ENCODE assay signal across 1 cellular context in the genomic region with DNA sequence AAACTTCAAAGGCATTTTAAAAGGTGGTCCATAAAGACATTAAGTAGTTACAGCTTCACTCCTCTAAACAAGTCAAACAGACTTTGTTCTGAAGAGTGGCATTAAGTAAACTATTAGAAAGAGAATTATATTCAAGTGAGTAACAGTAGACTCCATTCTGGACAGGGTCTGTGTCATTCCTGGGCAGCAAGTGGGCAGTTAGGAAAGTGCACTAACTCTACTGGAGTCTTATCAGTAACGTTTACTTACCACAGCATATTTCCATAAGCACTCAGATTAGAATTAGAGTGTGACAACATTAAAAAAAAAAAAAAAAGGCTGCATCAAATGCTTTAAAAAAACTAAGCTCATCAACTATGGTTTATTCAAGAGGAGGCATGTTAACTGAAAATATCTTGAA.
TF ChIP-seq lines count a peak whose summit lies in the region.

No MANE protein-coding gene starts in this region.

TF ChIP-seq in GM23338, 12 proteins besides CTCF, POLR2A, EP300 and RAD21 (continued from another document):
- no peak for TF ChIP-seq EZH2phosphoT487 (IDR thresholded peaks at IDR 0.05; ENCODE audit: unreplicated experiment)
- no peak for TF ChIP-seq JUNB (IDR thresholded peaks at IDR 0.05; ENCODE audit: unreplicated experiment)
- no peak for TF ChIP-seq POLR2AphosphoS5 (IDR thresholded peaks at IDR 0.05; ENCODE audit: low read depth)
- TF ChIP-seq, protein P1, sequence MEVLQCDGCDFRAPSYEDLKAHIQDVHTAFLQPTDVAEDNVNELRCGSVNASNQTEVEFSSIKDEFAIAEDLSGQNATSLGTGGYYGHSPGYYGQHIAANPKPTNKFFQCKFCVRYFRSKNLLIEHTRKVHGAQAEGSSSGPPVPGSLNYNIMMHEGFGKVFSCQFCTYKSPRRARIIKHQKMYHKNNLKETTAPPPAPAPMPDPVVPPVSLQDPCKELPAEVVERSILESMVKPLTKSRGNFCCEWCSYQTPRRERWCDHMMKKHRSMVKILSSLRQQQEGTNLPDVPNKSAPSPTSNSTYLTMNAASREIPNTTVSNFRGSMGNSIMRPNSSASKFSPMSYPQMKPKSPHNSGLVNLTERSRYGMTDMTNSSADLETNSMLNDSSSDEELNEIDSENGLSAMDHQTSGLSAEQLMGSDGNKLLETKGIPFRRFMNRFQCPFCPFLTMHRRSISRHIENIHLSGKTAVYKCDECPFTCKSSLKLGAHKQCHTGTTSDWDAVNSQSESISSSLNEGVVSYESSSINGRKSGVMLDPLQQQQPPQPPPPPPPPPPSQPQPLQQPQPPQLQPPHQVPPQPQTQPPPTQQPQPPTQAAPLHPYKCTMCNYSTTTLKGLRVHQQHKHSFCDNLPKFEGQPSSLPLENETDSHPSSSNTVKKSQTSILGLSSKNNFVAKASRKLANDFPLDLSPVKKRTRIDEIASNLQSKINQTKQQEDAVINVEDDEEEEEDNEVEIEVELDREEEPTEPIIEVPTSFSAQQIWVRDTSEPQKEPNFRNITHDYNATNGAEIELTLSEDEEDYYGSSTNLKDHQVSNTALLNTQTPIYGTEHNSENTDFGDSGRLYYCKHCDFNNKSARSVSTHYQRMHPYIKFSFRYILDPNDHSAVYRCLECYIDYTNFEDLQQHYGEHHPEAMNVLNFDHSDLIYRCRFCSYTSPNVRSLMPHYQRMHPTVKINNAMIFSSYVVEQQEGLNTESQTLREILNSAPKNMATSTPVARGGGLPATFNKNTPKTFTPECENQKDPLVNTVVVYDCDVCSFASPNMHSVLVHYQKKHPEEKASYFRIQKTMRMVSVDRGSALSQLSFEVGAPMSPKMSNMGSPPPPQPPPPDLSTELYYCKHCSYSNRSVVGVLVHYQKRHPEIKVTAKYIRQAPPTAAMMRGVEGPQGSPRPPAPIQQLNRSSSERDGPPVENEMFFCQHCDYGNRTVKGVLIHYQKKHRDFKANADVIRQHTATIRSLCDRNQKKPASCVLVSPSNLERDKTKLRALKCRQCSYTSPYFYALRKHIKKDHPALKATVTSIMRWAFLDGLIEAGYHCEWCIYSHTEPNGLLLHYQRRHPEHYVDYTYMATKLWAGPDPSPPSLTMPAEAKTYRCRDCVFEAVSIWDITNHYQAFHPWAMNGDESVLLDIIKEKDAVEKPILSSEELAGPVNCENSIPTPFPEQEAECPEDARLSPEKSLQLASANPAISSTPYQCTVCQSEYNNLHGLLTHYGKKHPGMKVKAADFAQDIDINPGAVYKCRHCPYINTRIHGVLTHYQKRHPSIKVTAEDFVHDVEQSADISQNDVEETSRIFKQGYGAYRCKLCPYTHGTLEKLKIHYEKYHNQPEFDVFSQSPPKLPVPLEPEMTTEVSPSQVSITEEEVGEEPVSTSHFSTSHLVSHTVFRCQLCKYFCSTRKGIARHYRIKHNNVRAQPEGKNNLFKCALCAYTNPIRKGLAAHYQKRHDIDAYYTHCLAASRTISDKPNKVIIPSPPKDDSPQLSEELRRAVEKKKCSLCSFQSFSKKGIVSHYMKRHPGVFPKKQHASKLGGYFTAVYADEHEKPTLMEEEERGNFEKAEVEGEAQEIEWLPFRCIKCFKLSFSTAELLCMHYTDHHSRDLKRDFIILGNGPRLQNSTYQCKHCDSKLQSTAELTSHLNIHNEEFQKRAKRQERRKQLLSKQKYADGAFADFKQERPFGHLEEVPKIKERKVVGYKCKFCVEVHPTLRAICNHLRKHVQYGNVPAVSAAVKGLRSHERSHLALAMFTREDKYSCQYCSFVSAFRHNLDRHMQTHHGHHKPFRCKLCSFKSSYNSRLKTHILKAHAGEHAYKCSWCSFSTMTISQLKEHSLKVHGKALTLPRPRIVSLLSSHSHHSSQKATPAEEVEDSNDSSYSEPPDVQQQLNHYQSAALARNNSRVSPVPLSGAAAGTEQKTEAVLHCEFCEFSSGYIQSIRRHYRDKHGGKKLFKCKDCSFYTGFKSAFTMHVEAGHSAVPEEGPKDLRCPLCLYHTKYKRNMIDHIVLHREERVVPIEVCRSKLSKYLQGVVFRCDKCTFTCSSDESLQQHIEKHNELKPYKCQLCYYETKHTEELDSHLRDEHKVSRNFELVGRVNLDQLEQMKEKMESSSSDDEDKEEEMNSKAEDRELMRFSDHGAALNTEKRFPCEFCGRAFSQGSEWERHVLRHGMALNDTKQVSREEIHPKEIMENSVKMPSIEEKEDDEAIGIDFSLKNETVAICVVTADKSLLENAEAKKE (CRISPR knock-in tag; IDR thresholded peaks at IDR 0.05) = no peak
- no peak for TF ChIP-seq EZH2 (IDR thresholded peaks at IDR 0.05; ENCODE audit: low read depth, unreplicated experiment)
- no peak for TF ChIP-seq NANOG (IDR thresholded peaks at IDR 0.05; ENCODE audit: borderline replicate concordance)
- TF ChIP-seq CREB1 (CRISPR knock-in tag; IDR thresholded peaks at IDR 0.05; ENCODE audit: low read depth) = no peak
- no peak for TF ChIP-seq ZNF114 (CRISPR knock-in tag; IDR thresholded peaks at IDR 0.05)
- TF ChIP-seq STAT1 (IDR thresholded peaks at IDR 0.05; ENCODE audit: unreplicated experiment) = no peak
